ENCODE assay signal across 25 cellular contexts in genomic region chr10:78819361-78820006, GRCh38.
DNase-seq lines count a peak whose midpoint lies in the region; ATAC-seq, FAIRE-seq and TF ChIP-seq lines count a peak whose summit lies in the region.
"Had no signal": no experiment of that assay in that cellular context is flagged by ENCODE, and none has a peak within 500 bp of the region (broad histone marks: within the 10 kb centered on the region; RNA-seq: fewer than 3 reads in every experiment).

No MANE protein-coding gene starts in this region.

- TF ChIP-seq EP300 in A549 (IDR thresholded peaks at IDR 0.05), result no peak

- CTCF ChIA-PET in A549 (lab: Yijun Ruan, JAX), result no interaction called here

- no peaks in the 10 kb centered on the region for H3K9me3 Mint-ChIP-seq in mesothelial cell of epicardium
- H3K9me3 Mint-ChIP-seq: CD8-positive, alpha-beta T cell had no signal

- no peak overlapping the region for H3K4me2 ChIP-seq in A549
- H3K4me2 ChIP-seq: PC-9 had no signal

- no peak for ATAC-seq in A549
- ATAC-seq: CD8-positive, alpha-beta T cell; Right ventricle myocardium inferior had no signal

- H3K4me1 ChIP-seq in A549 (peaks cover 30% of the 10 kb centered on the region), BE2C (no peaks in the 10 kb centered on the region; the same call in 1 of the 2 replicates)
- H3K4me1 ChIP-seq: Caco-2, SJCRH30 had no signal

- TF ChIP-seq POLR2A in A549 (IDR thresholded peaks at IDR 0.05; ENCODE audit: low read length), result no peak

- TF ChIP-seq RAD21 in A549 (conservative IDR thresholded peaks at IDR 0.05 in 1 of 2, IDR thresholded peaks at IDR 0.05 in 1 of 2), result no peak

- DNase-seq in A549 (ENCODE audit: low read depth in 1 of 2, low spot score in 1 of 2) (no peak), DMS153 treated with DMSO at 0.1 percent for 48 hours (lab: John Stamatoyannopoulos, UW; ENCODE audit: unreplicated experiment) (peak; percentile 45), NCI-H510A (lab: John Stamatoyannopoulos, UW) (peak; percentile 48), mesothelial cell of epicardium (ENCODE audit: low spot score in 2 of 2, unreplicated experiment in 2 of 2) (no peak), GM13976 (ENCODE audit: low spot score) (no peak), BE2C (no peak), cortex of kidney (lab: John Stamatoyannopoulos, UW) (no peak)
- DNase-seq: Caco-2; CD8-positive, alpha-beta T cell; HCEC 1CT; KBM-7; MV-4-11; NCI-H1105; NCI-H146; NCI-H1930; NCI-H226; NCI-H524; NCI-H774; PC-9; SJCRH30; T-helper 2 cell had no signal

- 68% methylated on average over 7 of the region's 7 CpGs for WGBS in A549 (ENCODE audit: missing lambda C conversion rate)

- H3K4me3 ChIP-seq in A549 (no peak overlapping the region), BE2C (ENCODE audit: low read depth, low read length) (no peak overlapping the region)
- H3K4me3 ChIP-seq: PC-9, SJCRH30 had no signal

- H3K27ac ChIP-seq in A549, result no peak overlapping the region
- H3K27ac ChIP-seq: C4-2B, PC-9, SJCRH30 had no signal

- no peak overlapping the region for H3K4me3 Mint-ChIP-seq in mesothelial cell of epicardium
- H3K4me3 Mint-ChIP-seq: CD8-positive, alpha-beta T cell had no signal

- peaks cover 15% of the 10 kb centered on the region for H3K4me1 Mint-ChIP-seq in mesothelial cell of epicardium

- POLR2A ChIA-PET in A549 (lab: Yijun Ruan, JAX), result no interaction called here

- in situ Hi-C loops in GM13976 (cut with MboI; ENCODE audit: low sequenced_read_pairs, unreplicated experiment), result no loop called here

- no peaks in the 10 kb centered on the region for H3K27me3 Mint-ChIP-seq in mesothelial cell of epicardium (ENCODE audit: low read depth)

- no peak for FAIRE-seq in A549 (lab: Jason Lieb, UNC)
- FAIRE-seq: G401.6, H1 had no signal

- no peak for TF ChIP-seq CTCF in A549 (IDR thresholded peaks at IDR 0.05)
- TF ChIP-seq CTCF in mesothelial cell of epicardium (IDR thresholded peaks at IDR 0.05; ENCODE audit: unreplicated experiment), result no peak
- no peak for TF ChIP-seq CTCF in GM13976 (IDR thresholded peaks at IDR 0.05; ENCODE audit: borderline replicate concordance, control extremely low read depth, extremely low read depth, insufficient read depth, missing control alignments)
- no peak for TF ChIP-seq CTCF in BE2C (IDR thresholded peaks at IDR 0.05; ENCODE audit: low read depth, low read length)

- no peaks in the 10 kb centered on the region for H3K36me3 Mint-ChIP-seq in mesothelial cell of epicardium
- H3K36me3 Mint-ChIP-seq: CD8-positive, alpha-beta T cell had no signal

- H3K36me3 ChIP-seq in BE2C, result no peaks in the 10 kb centered on the region
- H3K36me3 ChIP-seq: SJCRH30 had no signal

- H3K9me3 ChIP-seq in A549 (peaks cover 5% of the 10 kb centered on the region; the same call in 1 of the 3 replicates), BE2C (no peaks in the 10 kb centered on the region)
- H3K9me3 ChIP-seq: Caco-2, SJCRH30 had no signal

- peak overlapping the region; percentile 32 for H3K27ac Mint-ChIP-seq in mesothelial cell of epicardium
- H3K27ac Mint-ChIP-seq: CD8-positive, alpha-beta T cell had no signal

- H3K27me3 ChIP-seq in BE2C, result no peaks in the 10 kb centered on the region
- H3K27me3 ChIP-seq: SJCRH30 had no signal

TF ChIP-seq in A549, 52 proteins besides CTCF, POLR2A, EP300 and RAD21:
- TF ChIP-seq FOXS1 (CRISPR knock-in tag; IDR thresholded peaks at IDR 0.05) (no peak), MAFK (IDR thresholded peaks at IDR 0.05; ENCODE audit: partially characterized antibody) (peak; percentile 41), ZFP36 (IDR thresholded peaks at IDR 0.05; ENCODE audit: borderline replicate concordance, partially characterized antibody) (no peak)

Comparison
In these comparisons a context has a peak if more than half of its experiments do, and no peak if none do; other contexts are left out.
1. DNase-seq: peak in DMS153 treated with DMSO at 0.1 percent for 48 hours (single experiment) and NCI-H510A (single experiment); none in A549 (0 of 2), mesothelial cell of epicardium (0 of 2), GM13976 (single experiment), BE2C (single experiment) and cortex of kidney (single experiment).